34 cellular contexts compared by ENCODE assay signal in genomic region chr19:21264416-21264815, GRCh38.
"Had no signal": no experiment of that assay in that cellular context is flagged by ENCODE, and none has a peak within 500 bp of the region (broad histone marks: within the 10 kb centered on the region; RNA-seq: fewer than 3 reads in every experiment).

No MANE protein-coding gene starts in this region.

- ATAC-seq: activated naive CD4-positive, alpha-beta T cell treated with anti-CD3 and anti-CD28 coated beads, Interleukin-2, amount 50 U/mL, for 72 hours; activated naive CD8-positive, alpha-beta T cell treated with anti-CD3 and anti-CD28 coated beads, Interleukin-2, amount 50 U/mL, for 24 hours; activated T-cell treated with anti-CD3 and anti-CD28 coated beads, Interleukin-2, amount 50 U/mL, for 4 hours; activated T-cell treated with anti-CD3 and anti-CD28 coated beads, Interleukin-2, amount 50 U/mL, for 72 hours; activated T-helper 17 cell treated with anti-CD3 and anti-CD28 coated beads, Interleukin-2, amount 50 U/mL, for 72 hours; body of pancreas had no signal

- H3K9me3 ChIP-seq: adrenal gland, ascending aorta had no signal

- H3K27me3 ChIP-seq: adrenal gland, ascending aorta, body of pancreas, brain microvascular endothelial cell, breast epithelium, cardiac muscle cell had no signal

- DNase-seq: activated effector memory CD4-positive, alpha-beta T cell treated with anti-CD3 and anti-CD28 coated beads, Interleukin-2, amount 50 U/mL, for 16 hours; activated effector memory CD4-positive, alpha-beta T cell treated with Interleukin-2 at 50 U/mL for 16 hours; activated gamma-delta T cell; activated gamma-delta T cell treated with Interleukin-2 at 50 U/mL for 16 hours; activated naive CD4-positive, alpha-beta T cell; activated naive CD4-positive, alpha-beta T cell treated with anti-CD3 and anti-CD28 coated beads for 36 hours; activated naive CD4-positive, alpha-beta T cell treated with anti-CD3 and anti-CD28 coated beads, Interleukin-2, amount 10 ng/mL, durations not matched to agents 7 days and 5 days; activated naive CD4-positive, alpha-beta T cell treated with anti-CD3 and anti-CD28 coated beads, Interleukin-2, amount 50 U/mL, for 16 hours; activated naive CD4-positive, alpha-beta T cell treated with Interleukin-2 at 50 U/mL for 16 hours; activated naive CD8-positive, alpha-beta T cell treated with anti-CD3 and anti-CD28 coated beads for 36 hours; activated naive CD8-positive, alpha-beta T cell treated with anti-CD3 and anti-CD28 coated beads, Interleukin-2, amount 10 ng/mL, durations not matched to agents 7 days and 5 days; activated naive CD8-positive, alpha-beta T cell treated with anti-CD3 and anti-CD28 coated beads, Interleukin-2, amount 50 U/mL, for 24 hours; activated T-cell treated with anti-CD3 and anti-CD28 coated beads, Interleukin-2, amount 50 U/mL, for 1 hour; activated T-cell treated with anti-CD3 and anti-CD28 coated beads, Interleukin-2, amount 50 U/mL, for 24 hours; activated T-cell treated with anti-CD3 and anti-CD28 coated beads, Interleukin-2, amount 50 U/mL, for 4 hours; activated T-cell treated with anti-CD3 and anti-CD28 coated beads, Interleukin-2, amount 50 U/mL, for 48 hours; activated T-cell treated with anti-CD3 and anti-CD28 coated beads, Interleukin-2, amount 50 U/mL, for 72 hours; adrenal gland; amniotic stem cell; amygdala; anterior cingulate cortex; aorta; body of pancreas; brain microvascular endothelial cell; caudate nucleus; central memory CD4-positive, alpha-beta T cell; cerebellar nuclear complex had no signal

- FAIRE-seq: astrocyte, bronchial epithelial cell had no signal

- H3K36me3 ChIP-seq: adrenal gland, ascending aorta, brain microvascular endothelial cell, breast epithelium, cardiac muscle cell had no signal

- H3K27ac ChIP-seq: adrenal gland, ascending aorta, body of pancreas, brain microvascular endothelial cell, breast epithelium, cardiac muscle cell had no signal

- H3K4me3 ChIP-seq: adrenal gland, ascending aorta, body of pancreas, breast epithelium, cardiac muscle cell had no signal

- H3K4me1 ChIP-seq: adrenal gland, ascending aorta, body of pancreas, breast epithelium had no signal
